Comparison of ENCODE assay signal across 8 cellular contexts in genomic region chr11:63920126-63920869, GRCh38. TPM values are rescaled to one million over a fixed set of nuclear protein-coding genes. Genes with fewer than 3 reads are reported as not detected.
DNase-seq lines count a peak whose midpoint lies in the region; ATAC-seq, FAIRE-seq and TF ChIP-seq lines count a peak whose summit lies in the region.

No MANE protein-coding gene starts in this region.

- H3K4me2 ChIP-seq in GM23338: peak overlapping the region; percentile 99

- H3K27me3 Mint-ChIP-seq in GM23338 (ENCODE audit: insufficient read depth, low read depth, poor library complexity): peaks cover 24% of the 10 kb centered on the region
- H3K27me3 Mint-ChIP-seq in activated naive CD8-positive, alpha-beta T cell treated with anti-CD3 and anti-CD28 coated beads, Interleukin-2, amount 50 U/mL, for 24 hours: peaks cover 10% of the 10 kb centered on the region

- ATAC-seq in GM23338: peak; percentile 30
- peak; percentile 72 for ATAC-seq in sciatic nerve
- no peak for ATAC-seq in GM19023 (IDR thresholded peaks at IDR 0.05; ENCODE audit: unreplicated experiment)
- ATAC-seq in HG02973 (IDR thresholded peaks at IDR 0.05; ENCODE audit: unreplicated experiment): no peak
- no peak for ATAC-seq in activated naive CD8-positive, alpha-beta T cell treated with anti-CD3 and anti-CD28 coated beads, Interleukin-2, amount 50 U/mL, for 24 hours

- H3K27me3 ChIP-seq in GM23338 (ENCODE audit: insufficient read depth): no peaks in the 10 kb centered on the region; the same call in 1 of the 2 replicates

- H3K36me3 ChIP-seq in GM23338 (ENCODE audit: insufficient read depth) (no peaks in the 10 kb centered on the region), kidney (ENCODE audit: control insufficient read depth in 1 of 2, insufficient read depth in 2 of 2, low read length in 2 of 2) (no peaks in the 10 kb centered on the region)

- peak overlapping the region; percentile 100 for H3K27ac ChIP-seq in GM23338 (ENCODE audit: low read depth)
- peak overlapping the region; percentile 65 to 69 for H3K27ac ChIP-seq in kidney (ENCODE audit: low read depth in 2 of 2, low read length in 2 of 2)

- H3K4me1 ChIP-seq in GM23338 (ENCODE audit: insufficient read depth): peaks cover 23% of the 10 kb centered on the region
- peaks cover 9 to 33% of the 10 kb centered on the region in 2 donors for H3K4me1 ChIP-seq in kidney (ENCODE audit: control insufficient read depth in 1 of 2, insufficient read depth in 1 of 2, low read depth in 1 of 2, low read length in 2 of 2)

- DNase-seq in GM23338 (ENCODE audit: low spot score) (peak; percentile 88), cerebellum (ENCODE audit: low spot score) (peak; percentile 75), kidney (peak; percentile 91), sciatic nerve (ENCODE audit: low spot score) (peak; percentile 75), AML-193 (lab: John Stamatoyannopoulos, UW) (no peak)
- DNase-seq in activated naive CD8-positive, alpha-beta T cell treated with anti-CD3 and anti-CD28 coated beads, Interleukin-2, amount 50 U/mL, for 24 hours: no peak

- TF ChIP-seq CTCF in GM23338 (conservative IDR thresholded peaks at IDR 0.05; ENCODE audit: low read depth in 2 of 2) (no peak), kidney (IDR thresholded peaks at IDR 0.05; ENCODE audit: borderline replicate concordance, extremely low read depth, insufficient read depth) (no peak)

- H2AFZ ChIP-seq in GM23338: no peak overlapping the region

- H3K9me3 Mint-ChIP-seq in GM23338: peaks cover 9% of the 10 kb centered on the region; the same call in 2 of the 3 replicates
- no peaks in the 10 kb centered on the region for H3K9me3 Mint-ChIP-seq in activated naive CD8-positive, alpha-beta T cell treated with anti-CD3 and anti-CD28 coated beads, Interleukin-2, amount 50 U/mL, for 24 hours

- H4K20me1 ChIP-seq in GM23338 (replicated peaks; ENCODE audit: insufficient read depth): no peaks in the 10 kb centered on the region; the same call in 1 of the 2 replicates

- peaks cover 10% of the 10 kb centered on the region for H3K36me3 Mint-ChIP-seq in GM23338 (ENCODE audit: low read depth)
- no peaks in the 10 kb centered on the region for H3K36me3 Mint-ChIP-seq in activated naive CD8-positive, alpha-beta T cell treated with anti-CD3 and anti-CD28 coated beads, Interleukin-2, amount 50 U/mL, for 24 hours (ENCODE audit: low read depth)

- H3K79me2 ChIP-seq in GM23338 (replicated peaks; ENCODE audit: insufficient read depth): peaks cover 11% of the 10 kb centered on the region

- no peak overlapping the region for H3K9ac ChIP-seq in kidney (ENCODE audit: low read length in 2 of 2)

- peak overlapping the region; percentile 99 for H3K27ac Mint-ChIP-seq in GM23338
- no peak overlapping the region for H3K27ac Mint-ChIP-seq in activated naive CD8-positive, alpha-beta T cell treated with anti-CD3 and anti-CD28 coated beads, Interleukin-2, amount 50 U/mL, for 24 hours

- FAIRE-seq in kidney (lab: Jason Lieb, UNC): no peak

- intact Hi-C loops in kidney (cut with DNase I) (no loop called here), sciatic nerve (cut with DNase I) (no loop called here)

- peak overlapping the region; percentile 96 for H3K4me3 ChIP-seq in GM23338
- H3K4me3 ChIP-seq in kidney (ENCODE audit: low read length in 2 of 2): no peak overlapping the region

- H3K4me3 Mint-ChIP-seq in GM23338: peak overlapping the region; percentile 81
- no peak overlapping the region for H3K4me3 Mint-ChIP-seq in activated naive CD8-positive, alpha-beta T cell treated with anti-CD3 and anti-CD28 coated beads, Interleukin-2, amount 50 U/mL, for 24 hours

- peaks cover 0 to 3% of the 10 kb centered on the region in 2 donors for H3K9me3 ChIP-seq in kidney (ENCODE audit: control insufficient read depth in 1 of 2, low read length in 2 of 2)

- H3F3A ChIP-seq in GM23338 (replicated peaks; ENCODE audit: low read depth): peaks cover 19% of the 10 kb centered on the region

- peaks cover 12% of the 10 kb centered on the region; the same call in 2 of the 3 replicates for H3K4me1 Mint-ChIP-seq in GM23338
- peaks cover 13% of the 10 kb centered on the region for H3K4me1 Mint-ChIP-seq in activated naive CD8-positive, alpha-beta T cell treated with anti-CD3 and anti-CD28 coated beads, Interleukin-2, amount 50 U/mL, for 24 hours

- peaks cover 11% of the 10 kb centered on the region for H3K9me2 ChIP-seq in GM23338 (ENCODE audit: insufficient read depth)

TF ChIP-seq in GM23338, 12 proteins besides CTCF, POLR2A, EP300 and RAD21:
- TF ChIP-seq POLR2AphosphoS5 (IDR thresholded peaks at IDR 0.05; ENCODE audit: low read depth) (peak; percentile 69), STAT1 (IDR thresholded peaks at IDR 0.05; ENCODE audit: unreplicated experiment) (no peak)

RNA-seq across cellular contexts. Expression of gene RCOR2, which starts 3.3 kb away (rescaled TPM):
- 60.1 and 66.9 TPM in 2 replicates for total RNA-seq in GM23338 (2014; rRNA removed; shearing (Covaris generic))
- polyA plus RNA-seq in GM23338 (2016; fragmentation: Nextera tagmentation; extraction: Ambion mirVana) (4.7 and 5.5 TPM in 2 replicates), kidney (ENCODE audit: insufficient read depth, low read depth, low replicate concordance) (0.86 TPM)
- total RNA-seq in cerebellum (15.5 TPM), kidney (0.76 TPM), sciatic nerve (0.40 TPM)

RNA-seq across cellular contexts. Expression of gene NAA40, which starts 18.5 kb away (rescaled TPM):
- total RNA-seq in GM23338 (2014; rRNA removed; shearing (Covaris generic)): 24.6 and 26.8 TPM in 2 replicates
- 10.1 and 12.1 TPM in 2 replicates for polyA plus RNA-seq in GM23338 (2016; fragmentation: Nextera tagmentation; extraction: Ambion mirVana)
- 24.7 TPM for total RNA-seq in cerebellum
- 27.2 TPM for total RNA-seq in kidney
- polyA plus RNA-seq in kidney (ENCODE audit: insufficient read depth, low read depth, low replicate concordance): 11.8 TPM
- 14.5 TPM for total RNA-seq in sciatic nerve

RNA-seq across cellular contexts. Expression of gene COX8A, which starts 54.1 kb away (rescaled TPM):
- 385 and 427 TPM in 2 replicates for total RNA-seq in GM23338 (2014; rRNA removed; shearing (Covaris generic))
- polyA plus RNA-seq in GM23338 (2016; fragmentation: Nextera tagmentation; extraction: Ambion mirVana) (483 and 516 TPM in 2 replicates), kidney (ENCODE audit: insufficient read depth, low read depth, low replicate concordance) (2,092 TPM)
- total RNA-seq in cerebellum (204 TPM), kidney (320 TPM), sciatic nerve (118 TPM)

Comparison
In these comparisons a context has a peak if more than half of its experiments do, and no peak if none do; other contexts are left out.
1. ATAC-seq: peak in GM23338 (single experiment) and sciatic nerve (single experiment); none in GM19023 (single experiment), HG02973 (single experiment) and activated naive CD8-positive, alpha-beta T cell treated with anti-CD3 and anti-CD28 coated beads, Interleukin-2, amount 50 U/mL, for 24 hours (single experiment).
2. DNase-seq: peak in GM23338 (single experiment), cerebellum (single experiment), kidney (single experiment) and sciatic nerve (single experiment); none in AML-193 (0 of 2) and activated naive CD8-positive, alpha-beta T cell treated with anti-CD3 and anti-CD28 coated beads, Interleukin-2, amount 50 U/mL, for 24 hours (single experiment).